In the genomic region with DNA sequence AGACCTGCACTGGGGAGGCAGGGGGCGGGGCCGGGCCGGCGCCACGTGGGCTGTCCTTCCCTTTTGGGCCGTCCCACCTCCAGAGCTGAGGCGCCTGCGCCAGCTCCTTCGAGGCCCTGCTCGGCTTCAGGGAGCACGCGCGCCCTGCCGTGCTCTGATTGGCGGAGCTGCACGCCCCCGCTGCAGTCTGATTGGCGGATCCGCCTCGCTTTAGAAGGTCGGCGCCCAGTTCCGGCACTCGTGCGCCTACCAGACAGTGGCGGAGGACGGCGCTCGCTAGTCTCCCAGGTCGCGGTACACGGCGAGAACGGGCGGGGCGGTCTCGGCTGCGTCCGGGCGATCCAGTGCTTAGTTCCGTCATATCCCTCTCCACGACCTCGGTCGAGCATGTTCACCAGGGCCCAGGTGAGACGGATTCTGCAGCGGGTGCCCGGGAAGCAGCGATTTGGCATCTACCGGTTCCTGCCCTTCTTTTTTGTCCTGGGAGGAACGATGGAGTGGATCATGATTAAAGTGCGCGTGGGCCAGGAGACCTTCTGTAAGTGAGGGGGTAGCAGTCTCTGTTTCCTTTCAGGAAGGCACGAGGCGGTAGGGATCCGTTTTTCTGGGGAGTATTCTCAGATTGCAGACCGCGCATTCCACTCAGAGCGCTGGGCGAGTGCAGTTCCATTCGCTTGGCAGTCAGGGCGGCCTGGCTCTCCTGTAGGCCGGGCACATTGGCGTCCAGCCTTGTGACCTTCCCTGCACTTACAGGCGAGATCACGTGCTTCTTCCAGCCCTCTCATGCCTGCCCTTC, we compare ENCODE assay signal across 8 cellular contexts.
DNase-seq lines count a peak whose midpoint lies in the region; ATAC-seq lines count a peak whose summit lies in the region.

A gene with protein sequence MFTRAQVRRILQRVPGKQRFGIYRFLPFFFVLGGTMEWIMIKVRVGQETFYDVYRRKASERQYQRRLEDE (plus strand): TSS at position 237 of the 796 bp plus-strand sequence. CDS start 151 bp downstream, at position 388.

- peak within 1 kb of the TSS; percentile 75 to 99 (median 82) for H3K4me3 ChIP-seq in BLaER1 treated with 17β-estradiol and CSF1 and Interleukin-3, amounts not matched to agents 10 nM and 100 nM

- no peaks in the 10 kb centered on the region for H3K27me3 ChIP-seq in BLaER1 treated with 17β-estradiol and CSF1 and Interleukin-3, amounts not matched to agents 10 nM and 100 nM

- peaks cover 55 to 67% (median 64%) of the 10 kb centered on the region in 11 experiments for H4K20me1 ChIP-seq in BLaER1 treated with 17β-estradiol and CSF1 and Interleukin-3, amounts not matched to agents 10 nM and 100 nM

- H3K4me1 ChIP-seq in BLaER1 treated with 17β-estradiol and CSF1 and Interleukin-3, amounts not matched to agents 10 nM and 100 nM, result peaks cover 58 to 71% (median 62%) of the 10 kb centered on the region in 10 experiments

- peak within 1 kb of the TSS; percentile 95 to 100 (median 98) for H3K4me2 ChIP-seq in BLaER1 treated with 17β-estradiol and CSF1 and Interleukin-3, amounts not matched to agents 10 nM and 100 nM

- peak within 1 kb of the TSS; percentile 81 to 90 (median 85) for H3K27ac ChIP-seq in BLaER1 treated with 17β-estradiol and CSF1 and Interleukin-3, amounts not matched to agents 10 nM and 100 nM
- peak within 1 kb of the TSS; percentile 86 for H3K27ac ChIP-seq in cingulate gyrus (ENCODE audit: low read depth, low read length)

- peak; percentile 91 for ATAC-seq in GM19324 (IDR thresholded peaks at IDR 0.05; ENCODE audit: low FRiP score, unreplicated experiment)
- peak; percentile 86 for ATAC-seq in HG03460 (IDR thresholded peaks at IDR 0.05; ENCODE audit: unreplicated experiment)

- H3K9me3 ChIP-seq in BLaER1 treated with 17β-estradiol and CSF1 and Interleukin-3, amounts not matched to agents 10 nM and 100 nM (replicated peaks in 1 of 11), result no peaks in the 10 kb centered on the region

- H3K36me3 ChIP-seq in BLaER1 treated with 17β-estradiol and CSF1 and Interleukin-3, amounts not matched to agents 10 nM and 100 nM, result peaks cover 25 to 43% (median 35%) of the 10 kb centered on the region in 11 experiments

- peak within 1 kb of the TSS; percentile 84 to 93 (median 90) for H3K9ac ChIP-seq in BLaER1 treated with 17β-estradiol and CSF1 and Interleukin-3, amounts not matched to agents 10 nM and 100 nM

- DNase-seq in NCI-H524 treated with DMSO at 0.1 percent for 48 hours (lab: John Stamatoyannopoulos, UW) (peak; percentile 85), kidney tubule cell (ENCODE audit: low spot score) (peak; percentile 99)
- peak; percentile 99 for DNase-seq in activated CD4-positive, alpha-beta T cell treated with anti-CD3 and anti-CD28 coated beads for 48 hours
- DNase-seq in stimulated activated CD4-positive, alpha-beta T cell treated with anti-CD3 and anti-CD28 coated beads, Interleukin-1b, Interleukin-23, amount 100 ng/mL, for 1 hour (ENCODE audit: low read depth in 2 of 2), result peak; percentile 90 to 93

Comparison
In these comparisons a context has a peak if more than half of its experiments do, and no peak if none do; other contexts are left out.
1. Peak in every context shown above with its lines: DNase-seq, ATAC-seq, H3K4me3 ChIP-seq and H3K27ac ChIP-seq.